In genomic region chr2:234989183-234989701, GRCh38 we compare ENCODE assay signal across 11 cellular contexts. TPM values are rescaled to one million over a fixed set of nuclear protein-coding genes. Genes with fewer than 3 reads are reported as not detected.
A peak's percentile ranks its signal among the peaks of the same experiment; 100 is the strongest.
DNase-seq lines count a peak whose midpoint lies in the region; ATAC-seq and TF ChIP-seq lines count a peak whose summit lies in the region.
"Had no signal": no experiment of that assay in that cellular context is flagged by ENCODE, and none has a peak within 500 bp of the region (broad histone marks: within the 10 kb centered on the region; RNA-seq: fewer than 3 reads in every experiment).

No MANE protein-coding gene starts in this region.

- WGBS in right cardiac atrium, result 41% methylated on average over 13 of the region's 13 CpGs

- H3K27ac Mint-ChIP-seq in WTC11, result 0 out of 2 replicates have a peak overlapping the region, but pooled peaks have one; percentile 2

- CTCF ChIA-PET in WTC11 (lab: Charles Lee), result interaction anchor here (0.7 kb wide), 1 partner anchor 17 kb away, joined by 3 read pairs; no protein-coding TSS in a partner anchor

- H3K4me3 Mint-ChIP-seq in WTC11, result no peak overlapping the region

- intact Hi-C loops in right cardiac atrium (cut with DNase I) (no loop called here), gastrocnemius medialis (cut with DNase I; ENCODE audit: low total_unique reads) (no loop called here)

- no peaks in the 10 kb centered on the region for H3K27me3 Mint-ChIP-seq in WTC11 (ENCODE audit: low read depth)

- no peak for TF ChIP-seq CTCF in WTC11 (IDR thresholded peaks at IDR 0.05)
- no peak for TF ChIP-seq CTCF in gastrocnemius medialis (IDR thresholded peaks at IDR 0.05 in 4 of 5, conservative IDR thresholded peaks at IDR 0.05 in 1 of 5)

- H3K4me3 ChIP-seq in right cardiac atrium (ENCODE audit: low read length) (no peak overlapping the region), gastrocnemius medialis (no peak overlapping the region)

- H3K27me3 ChIP-seq in right cardiac atrium (ENCODE audit: control insufficient read depth, insufficient read depth) (no peaks in the 10 kb centered on the region), gastrocnemius medialis (no peaks in the 10 kb centered on the region)

- DNase-seq in HT1080 (ENCODE audit: low read depth), result peak; percentile 84
- no peak for DNase-seq in WTC11 (ENCODE audit: low spot score)
- peak; percentile 87 to 95 (median 92) for DNase-seq in right cardiac atrium
- peak; percentile 46 to 68 for DNase-seq in gastrocnemius medialis
- no peak for DNase-seq in AG08395 (ENCODE audit: low spot score)
- no peak for DNase-seq in GOT3 (lab: John Stamatoyannopoulos, UW)
- DNase-seq: GDM1, NCI-H1417 treated with DMSO at 0.1 percent for 48 hours had no signal

- H3K36me3 ChIP-seq in gastrocnemius medialis, result no peaks in the 10 kb centered on the region

- no peak for TF ChIP-seq POLR2A in gastrocnemius medialis (IDR thresholded peaks at IDR 0.05)

- H3K27ac ChIP-seq in right cardiac atrium (ENCODE audit: low read length) (peak overlapping the region; percentile 1), gastrocnemius medialis (no peak overlapping the region)

- POLR2A ChIA-PET in WTC11 (lab: Charles Lee), result no interaction called here

- H3K4me1 ChIP-seq in right cardiac atrium (ENCODE audit: control insufficient read depth, insufficient read depth, low read length) (peaks cover 12% of the 10 kb centered on the region), gastrocnemius medialis (peaks cover 4 to 8% of the 10 kb centered on the region in 2 donors)

- H3K36me3 Mint-ChIP-seq in WTC11, result peaks cover 7% of the 10 kb centered on the region; the same call in 1 of the 2 replicates

- H3K9me3 Mint-ChIP-seq in WTC11, result peaks cover 7% of the 10 kb centered on the region; the same call in 1 of the 2 replicates

- peaks cover 44% of the 10 kb centered on the region for H3K4me1 Mint-ChIP-seq in WTC11

- ATAC-seq in WTC11 (no peak), right cardiac atrium (peak; percentile 69 to 73), gastrocnemius medialis (peak; percentile 42 to 57), GM18870 (IDR thresholded peaks at IDR 0.05; ENCODE audit: unreplicated experiment) (no peak), HG03460 (IDR thresholded peaks at IDR 0.05; ENCODE audit: unreplicated experiment) (no peak)
- ATAC-seq: HCT116 had no signal

- H3K9me3 ChIP-seq in right cardiac atrium (ENCODE audit: control insufficient read depth, low read length) (no peaks in the 10 kb centered on the region), gastrocnemius medialis (no peaks in the 10 kb centered on the region)

- in situ Hi-C loops in gastrocnemius medialis (cut with MboI; ENCODE audit: low sequenced_read_pairs in 4 of 4), result no loop called here

TF ChIP-seq in WTC11, 78 proteins besides CTCF, POLR2A, EP300 and RAD21:
- TF ChIP-seq E2F5 (CRISPR knock-in tag; IDR thresholded peaks at IDR 0.05) (no peak), MLX (CRISPR knock-in tag; IDR thresholded peaks at IDR 0.05) (no peak), ZNF263 (CRISPR knock-in tag; IDR thresholded peaks at IDR 0.05; ENCODE audit: low read depth) (no peak), TEAD1 (CRISPR knock-in tag; IDR thresholded peaks at IDR 0.05) (no peak), CDX4 (CRISPR knock-in tag; IDR thresholded peaks at IDR 0.05; ENCODE audit: borderline replicate concordance) (no peak), NFATC4 (CRISPR knock-in tag; IDR thresholded peaks at IDR 0.05) (no peak), FOXP4 (CRISPR knock-in tag; IDR thresholded peaks at IDR 0.05) (no peak), RELA (CRISPR knock-in tag; IDR thresholded peaks at IDR 0.05; ENCODE audit: borderline replicate concordance) (no peak), ZNF138 (CRISPR knock-in tag; conservative IDR thresholded peaks at IDR 0.05) (no peak), ZNF396 (CRISPR knock-in tag; IDR thresholded peaks at IDR 0.05; ENCODE audit: borderline replicate concordance) (no peak), ZNF317 (CRISPR knock-in tag; IDR thresholded peaks at IDR 0.05; ENCODE audit: borderline replicate concordance, low read depth) (no peak)

RNA-seq across cellular contexts. Expression of gene SH3BP4, which starts 37.4 kb away (rescaled TPM):
- 17.3 and 20.2 TPM in 2 replicates for total RNA-seq in HT1080 (2014; rRNA removed; shearing (Covaris generic))
- polyA plus RNA-seq in HT1080 (2015; cell fraction: cytosol; rRNA removed), result 21.0 and 23.6 TPM in 2 replicates
- polyA plus RNA-seq in HT1080 (2015; cell fraction: nucleus; rRNA removed), result 16.2 and 16.5 TPM in 2 replicates
- total RNA-seq in WTC11 (2021) (31.1 to 44.4 TPM (median 32.6 TPM) in 3 replicates), right cardiac atrium (10 to 100 TPM; 18.4 to 32.0 (median 21.6) TPM), gastrocnemius medialis (10 to 100 TPM; 10.2 to 36.9 (median 15.9) TPM)
- 12.3 TPM for polyA plus RNA-seq in right cardiac atrium

Comparison
In these comparisons a context has a peak if more than half of its experiments do, and no peak if none do; other contexts are left out.
1. DNase-seq: peak in HT1080 (single experiment), right cardiac atrium (3 of 3) and gastrocnemius medialis (2 of 2); none in WTC11 (single experiment), AG08395 (single experiment) and GOT3 (single experiment).
2. ATAC-seq: peak in right cardiac atrium (2 of 2) and gastrocnemius medialis (2 of 2); none in WTC11 (single experiment), GM18870 (single experiment) and HG03460 (single experiment).